Comparison of ENCODE assay signal across 21 cellular contexts in genomic region chr13:45895880-45896279, GRCh38. TPM values are rescaled to one million over a fixed set of nuclear protein-coding genes. Genes with fewer than 3 reads are reported as not detected.
"Had no signal": no experiment of that assay in that cellular context is flagged by ENCODE, and none has a peak within 500 bp of the region (broad histone marks: within the 10 kb centered on the region; RNA-seq: fewer than 3 reads in every experiment).

No MANE protein-coding gene starts in this region.

- H3K9ac ChIP-seq: KMS-11 had no signal

- H3K27ac ChIP-seq: HL-60, KMS-11, SJCRH30 had no signal

- H3K9me3 ChIP-seq: SJCRH30 had no signal

- H3K27me3 ChIP-seq: SJCRH30 had no signal

- H3K4me2 ChIP-seq: KMS-11 had no signal

- H3K4me1 Mint-ChIP-seq: IgD-negative memory B cell had no signal

- H3K4me3 Mint-ChIP-seq: IgD-negative memory B cell had no signal

- ATAC-seq: K562 had no signal

- H3K4me1 ChIP-seq: SJCRH30 had no signal

- H3K4me3 ChIP-seq: K562, SJCRH30 had no signal

- H3K36me3 ChIP-seq: SJCRH30 had no signal

- DNase-seq: Kasumi-1, MM.1S, NCI-H1092 treated with DMSO at 0.1 percent for 48 hours, NCI-H1436, NCI-H187, NCI-H2029, NCI-H2081 treated with DMSO at 0.1 percent for 48 hours, NCI-H2171 treated with DMSO at 0.1 percent for 48 hours, NCI-H345, NCI-H446 treated with DMSO at 0.1 percent for 48 hours, NCI-H510A treated with DMSO at 0.1 percent for 48 hours, NCI-H526, NCI-H82, Right ventricle myocardium superior, RPMI8226, SJCRH30, T-helper 1 cell had no signal

RNA-seq across cellular contexts. Expression of gene SIAH3, which starts 44.3 kb away (rescaled TPM):
- total RNA-seq: K562, Right ventricle myocardium superior, SJCRH30 had no signal
- polyA plus RNA-seq: IgD-negative memory B cell, K562 had no signal
